Comparison of ENCODE assay signal across 8 cellular contexts in genomic region chrX:154019061-154019621, GRCh38. TPM values are rescaled to one million over a fixed set of nuclear protein-coding genes. Genes with fewer than 3 reads are reported as not detected.
DNase-seq lines count a peak whose midpoint lies in the region; ATAC-seq, FAIRE-seq and TF ChIP-seq lines count a peak whose summit lies in the region.

No MANE protein-coding gene starts in this region.

- H3K27ac Mint-ChIP-seq in HFFc6: peak overlapping the region; percentile 89
- H3K27ac Mint-ChIP-seq in activated CD8-positive, alpha-beta memory T cell treated with anti-CD3 and anti-CD28 coated beads, Interleukin-2, amount 10 ng/mL, durations not matched to agents 7 days and 5 days: peak overlapping the region; percentile 88

- DNase-seq in EL (peak; percentile 17), HFFc6 (no peak), germinal center (ENCODE audit: low spot score) (peak; percentile 7), small intestine (no peak), NCI-H2081 (lab: John Stamatoyannopoulos, UW) (no peak), cerebellar nuclear complex (lab: John Stamatoyannopoulos, UW) (no peak)
- DNase-seq in activated CD8-positive, alpha-beta memory T cell treated with anti-CD3 and anti-CD28 coated beads, Interleukin-2, amount 10 ng/mL, durations not matched to agents 7 days and 5 days: peak; percentile 57

- H3K9me3 ChIP-seq in small intestine (ENCODE audit: control insufficient read depth, low read depth): no peaks in the 10 kb centered on the region

- ATAC-seq in activated CD8-positive, alpha-beta memory T cell treated with anti-CD3 and anti-CD28 coated beads, Interleukin-2, amount 10 ng/mL, durations not matched to agents 7 days and 5 days: peak; percentile 18
- ATAC-seq in GM19328 (IDR thresholded peaks at IDR 0.05; ENCODE audit: unreplicated experiment): no peak

- H3K9me3 Mint-ChIP-seq in HFFc6: no peaks in the 10 kb centered on the region
- H3K9me3 Mint-ChIP-seq in activated CD8-positive, alpha-beta memory T cell treated with anti-CD3 and anti-CD28 coated beads, Interleukin-2, amount 10 ng/mL, durations not matched to agents 7 days and 5 days (ENCODE audit: low read depth): no peaks in the 10 kb centered on the region

- no peaks in the 10 kb centered on the region for H3K4me1 ChIP-seq in small intestine (ENCODE audit: control insufficient read depth in 2 of 2, insufficient read depth in 1 of 2, low read depth in 1 of 2, low read length in 1 of 2)

- peaks cover 20% of the 10 kb centered on the region for H3K4me1 Mint-ChIP-seq in HFFc6 (ENCODE audit: low read depth)
- H3K4me1 Mint-ChIP-seq in activated CD8-positive, alpha-beta memory T cell treated with anti-CD3 and anti-CD28 coated beads, Interleukin-2, amount 10 ng/mL, durations not matched to agents 7 days and 5 days: peaks cover 29% of the 10 kb centered on the region

- H3K4me3 ChIP-seq in small intestine (ENCODE audit: low read depth in 1 of 2, low read length in 2 of 2): peak overlapping the region; percentile 66 to 72

- peak overlapping the region; percentile 89 for H3K4me3 Mint-ChIP-seq in HFFc6
- H3K4me3 Mint-ChIP-seq in activated CD8-positive, alpha-beta memory T cell treated with anti-CD3 and anti-CD28 coated beads, Interleukin-2, amount 10 ng/mL, durations not matched to agents 7 days and 5 days: peak overlapping the region; percentile 88

- no peaks in the 10 kb centered on the region for H3K36me3 Mint-ChIP-seq in HFFc6 (ENCODE audit: low read depth)
- H3K36me3 Mint-ChIP-seq in activated CD8-positive, alpha-beta memory T cell treated with anti-CD3 and anti-CD28 coated beads, Interleukin-2, amount 10 ng/mL, durations not matched to agents 7 days and 5 days: peaks cover 11% of the 10 kb centered on the region

- H3K27me3 Mint-ChIP-seq in HFFc6 (ENCODE audit: insufficient read depth): peaks cover 2% of the 10 kb centered on the region; the same call in 1 of the 2 replicates
- no peaks in the 10 kb centered on the region for H3K27me3 Mint-ChIP-seq in activated CD8-positive, alpha-beta memory T cell treated with anti-CD3 and anti-CD28 coated beads, Interleukin-2, amount 10 ng/mL, durations not matched to agents 7 days and 5 days

- no peak for FAIRE-seq in small intestine (lab: Jason Lieb, UNC)

- WGBS in small intestine, 3 donors: 1 to 39% (median 7%) methylated on average over 11 to 45 of the region's 45 CpGs

- peak overlapping the region; percentile 76 to 79 for H3K27ac ChIP-seq in small intestine (ENCODE audit: low read depth in 1 of 2, low read length in 1 of 2)

- H3K27me3 ChIP-seq in small intestine (ENCODE audit: control insufficient read depth in 2 of 2, insufficient read depth in 2 of 2, low read length in 2 of 2): no peaks in the 10 kb centered on the region

- TF ChIP-seq CTCF in HFFc6 (IDR thresholded peaks at IDR 0.05): no peak

- H3K36me3 ChIP-seq in small intestine (ENCODE audit: control insufficient read depth in 2 of 2, insufficient read depth in 2 of 2, low read length in 2 of 2): peaks cover 0 to 4% of the 10 kb centered on the region in 2 donors

- CTCF ChIA-PET in activated CD8-positive, alpha-beta memory T cell treated with anti-CD3 and anti-CD28 coated beads, Interleukin-2, amount 10 ng/mL, durations not matched to agents 7 days and 5 days (lab: Charles Lee): interaction anchor here (0.9 kb wide), 1 partner anchor 72 kb away, joined by 3 read pairs; no protein-coding TSS in a partner anchor

RNA-seq across cellular contexts. Expression of gene IRAK1, which starts 0.6 kb away (rescaled TPM):
- total RNA-seq in HFFc6 (2021; fragmentation: NEBNext Ultra II Directional; extraction: Animal tissue kit (Norgen Biotek cat#: 25700)): 100 to 1,000 TPM; 103 to 133 (median 120) TPM
- total RNA-seq in activated CD8-positive, alpha-beta memory T cell treated with anti-CD3 and anti-CD28 coated beads, Interleukin-2, amount 10 ng/mL, durations not matched to agents 7 days and 5 days: 100 to 1,000 TPM; 127 to 148 TPM
- 100 to 1,000 TPM; 115 to 135 (median 118) TPM for polyA plus RNA-seq in small intestine

RNA-seq across cellular contexts. Expression of gene TMEM187, which starts 46.6 kb away (rescaled TPM):
- 1 to 10 TPM; 3.1 to 8.0 (median 5.7) TPM for total RNA-seq in HFFc6 (2021; fragmentation: NEBNext Ultra II Directional; extraction: Animal tissue kit (Norgen Biotek cat#: 25700))
- 10 to 100 TPM in 1 of 2 experiments, 1 to 10 TPM in 1; 8.6 to 10.7 TPM for total RNA-seq in activated CD8-positive, alpha-beta memory T cell treated with anti-CD3 and anti-CD28 coated beads, Interleukin-2, amount 10 ng/mL, durations not matched to agents 7 days and 5 days
- polyA plus RNA-seq in small intestine: 10 to 100 TPM in 1 of 3 donors, 1 to 10 TPM in 2; 4.2 to 10.1 (median 4.3) TPM

RNA-seq across cellular contexts. Expression of gene HCFC1, which starts 47.5 kb away (rescaled TPM):
- 10 to 100 TPM; 52.1 to 62.1 (median 59.0) TPM for total RNA-seq in HFFc6 (2021; fragmentation: NEBNext Ultra II Directional; extraction: Animal tissue kit (Norgen Biotek cat#: 25700))
- total RNA-seq in activated CD8-positive, alpha-beta memory T cell treated with anti-CD3 and anti-CD28 coated beads, Interleukin-2, amount 10 ng/mL, durations not matched to agents 7 days and 5 days: 100 to 1,000 TPM; 136 to 138 TPM
- polyA plus RNA-seq in small intestine: 10 to 100 TPM in 1 of 3 donors, 1 to 10 TPM in 2; 7.6 to 29.6 (median 9.5) TPM

Comparison
In these comparisons a context has a peak if more than half of its experiments do, and no peak if none do; other contexts are left out.
1. DNase-seq: peak in EL (single experiment), activated CD8-positive, alpha-beta memory T cell treated with anti-CD3 and anti-CD28 coated beads, Interleukin-2, amount 10 ng/mL, durations not matched to agents 7 days and 5 days (single experiment) and germinal center (single experiment); none in HFFc6 (single experiment), small intestine (single experiment), NCI-H2081 (0 of 2) and cerebellar nuclear complex (0 of 2).